Comparison of ENCODE assay signal across 15 cellular contexts in genomic region chr11:34585304-34585869, GRCh38. TPM values are rescaled to one million over a fixed set of nuclear protein-coding genes. Genes with fewer than 3 reads are reported as not detected.
DNase-seq lines count a peak whose midpoint lies in the region; ATAC-seq, FAIRE-seq and TF ChIP-seq lines count a peak whose summit lies in the region.
"Had no signal": no experiment of that assay in that cellular context is flagged by ENCODE, and none has a peak within 500 bp of the region (broad histone marks: within the 10 kb centered on the region; RNA-seq: fewer than 3 reads in every experiment).

No MANE protein-coding gene starts in this region.

- H3K4me1 Mint-ChIP-seq in Calu3 (ENCODE audit: low read depth, unreplicated experiment) = peaks cover 70% of the 10 kb centered on the region
- peaks cover 17% of the 10 kb centered on the region for H3K4me1 Mint-ChIP-seq in neural progenitor cell
- H3K4me1 Mint-ChIP-seq: activated CD4-positive, alpha-beta memory T cell treated with anti-CD3 and anti-CD28 coated beads, Interleukin-2, amount 10 ng/mL, durations not matched to agents 7 days and 5 days had no signal

- H3F3A ChIP-seq in neural progenitor cell (ENCODE audit: low read depth) = peaks cover 8% of the 10 kb centered on the region

- H3K9ac ChIP-seq in neural progenitor cell = no peak overlapping the region

- no peaks in the 10 kb centered on the region for H3K9me3 Mint-ChIP-seq in Calu3 (ENCODE audit: low read depth, unreplicated experiment)
- peaks cover 6% of the 10 kb centered on the region for H3K9me3 Mint-ChIP-seq in neural progenitor cell
- H3K9me3 Mint-ChIP-seq: activated CD4-positive, alpha-beta memory T cell treated with anti-CD3 and anti-CD28 coated beads, Interleukin-2, amount 10 ng/mL, durations not matched to agents 7 days and 5 days; T-helper 2 cell treated with Interferon-gamma antibody and Interleukin-4, amounts not matched to agents 5 μg/mL and 100 μg/mL, for 36 hours had no signal

- H3K4me3 ChIP-seq in bronchial epithelial cell (ENCODE audit: low read depth, low read length) (no peak overlapping the region), neural progenitor cell (no peak overlapping the region)
- H3K4me3 ChIP-seq: vagina had no signal

- H3K4me1 ChIP-seq in neural progenitor cell = peaks cover 25% of the 10 kb centered on the region

- H3K36me3 Mint-ChIP-seq in Calu3 (ENCODE audit: insufficient read depth, unreplicated experiment) (no peaks in the 10 kb centered on the region), neural progenitor cell (no peaks in the 10 kb centered on the region)

- peak overlapping the region; percentile 16 for H3K4me3 Mint-ChIP-seq in Calu3 (ENCODE audit: low read depth, unreplicated experiment)
- H3K4me3 Mint-ChIP-seq in neural progenitor cell = no peak overlapping the region
- H3K4me3 Mint-ChIP-seq: activated CD4-positive, alpha-beta memory T cell treated with anti-CD3 and anti-CD28 coated beads, Interleukin-2, amount 10 ng/mL, durations not matched to agents 7 days and 5 days; T-helper 2 cell treated with Interferon-gamma antibody and Interleukin-4, amounts not matched to agents 5 μg/mL and 100 μg/mL, for 36 hours had no signal

- H3K27ac Mint-ChIP-seq in Calu3 (ENCODE audit: unreplicated experiment) = peak overlapping the region; percentile 46
- no peak overlapping the region for H3K27ac Mint-ChIP-seq in neural progenitor cell
- H3K27ac Mint-ChIP-seq: activated CD4-positive, alpha-beta memory T cell treated with anti-CD3 and anti-CD28 coated beads, Interleukin-2, amount 10 ng/mL, durations not matched to agents 7 days and 5 days; T-helper 2 cell treated with Interferon-gamma antibody and Interleukin-4, amounts not matched to agents 5 μg/mL and 100 μg/mL, for 36 hours had no signal

- no peak for FAIRE-seq in bronchial epithelial cell (lab: Jason Lieb, UNC)

- H3K4me2 ChIP-seq in neural progenitor cell = peak overlapping the region; percentile 58

- DNase-seq in Calu3 (no peak), bronchial epithelial cell (ENCODE audit: low read depth) (peak; percentile 83), neural progenitor cell (ENCODE audit: low spot score) (no peak), DMS 273 (lab: John Stamatoyannopoulos, UW; ENCODE audit: unreplicated experiment) (no peak), 8988T (no peak), T1000 (lab: John Stamatoyannopoulos, UW) (no peak)
- no peak for DNase-seq in stimulated activated CD8-positive, alpha-beta memory T cell treated with anti-CD3 and anti-CD28 coated beads, Interleukin-4, amount 100 ng/mL, for 48 hours
- DNase-seq: activated CD4-positive, alpha-beta memory T cell treated with anti-CD3 and anti-CD28 coated beads, Interleukin-2, amount 10 ng/mL, durations not matched to agents 7 days and 5 days; cerebellar nuclear complex; islet precursor cell; NCI-H2107 had no signal

- H4K20me1 ChIP-seq in neural progenitor cell (ENCODE audit: low read depth) = no peaks in the 10 kb centered on the region

- H2AFZ ChIP-seq in neural progenitor cell (replicated peaks) = peak overlapping the region; percentile 85

- H3K36me3 ChIP-seq in bronchial epithelial cell (ENCODE audit: control insufficient read depth, insufficient read depth, low read length) (no peaks in the 10 kb centered on the region), neural progenitor cell (no peaks in the 10 kb centered on the region)
- H3K36me3 ChIP-seq: neutrophil, vagina had no signal

- no peaks in the 10 kb centered on the region for H3K9me3 ChIP-seq in neural progenitor cell (ENCODE audit: low read depth)
- H3K9me3 ChIP-seq: neutrophil, vagina had no signal

- peak; percentile 33 for ATAC-seq in HG03039 (IDR thresholded peaks at IDR 0.05; ENCODE audit: unreplicated experiment)

- CTCF ChIA-PET in Calu3 (lab: Charles Lee) = interaction anchor here (0.5 to 2.9 kb wide), 12 partner anchors 15 to 307 kb away, joined by 3 to 18 read pairs (median 5); partner anchors contain the start of gene EHF

- intact Hi-C loops in Calu3 (cut with micrococcal nuclease; ENCODE audit: unreplicated experiment) = loop anchor here (5.0 kb wide), 1 partner anchor 73 kb away; the partner anchor contains the start of gene ELF5

- no peaks in the 10 kb centered on the region for H3K27me3 Mint-ChIP-seq in Calu3 (ENCODE audit: unreplicated experiment)
- peaks cover 2% of the 10 kb centered on the region for H3K27me3 Mint-ChIP-seq in neural progenitor cell (ENCODE audit: insufficient read depth, low read depth)

- H3K27me3 ChIP-seq in bronchial epithelial cell (ENCODE audit: control insufficient read depth, insufficient read depth, low read length) (no peaks in the 10 kb centered on the region), neural progenitor cell (no peaks in the 10 kb centered on the region)
- H3K27me3 ChIP-seq: vagina had no signal

- H3K79me2 ChIP-seq in neural progenitor cell (ENCODE audit: low read depth) = no peaks in the 10 kb centered on the region

- peak overlapping the region; percentile 23 for H3K27ac ChIP-seq in neural progenitor cell
- H3K27ac ChIP-seq: neutrophil had no signal

- no TSS peak for BruUV-seq in Calu3 (replicated peaks; lab: Mats Ljungman, UMichigan)

- no peak for TF ChIP-seq CTCF in Calu3 (IDR thresholded peaks at IDR 0.05; ENCODE audit: unreplicated experiment)
- no peak for TF ChIP-seq CTCF in bronchial epithelial cell (IDR thresholded peaks at IDR 0.05; ENCODE audit: insufficient read depth, low read length, severe bottlenecking)
- no peak for TF ChIP-seq CTCF in neural progenitor cell (IDR thresholded peaks at IDR 0.05)

RNA-seq across cellular contexts. Expression of gene EHF, which starts 35.5 kb away (rescaled TPM):
- total RNA-seq in Calu3 (2022) = 286 and 299 TPM in 2 replicates
- 239 and 322 TPM in 2 replicates for total RNA-seq in bronchial epithelial cell
- 0.12 TPM in 1 of 2 replicates, not detected in the other for total RNA-seq in neural progenitor cell (ENCODE audit: low replicate concordance)
- total RNA-seq: activated CD4-positive, alpha-beta memory T cell treated with anti-CD3 and anti-CD28 coated beads, Interleukin-2, amount 10 ng/mL, durations not matched to agents 7 days and 5 days had no signal

Comparison
In these comparisons a context has a peak if more than half of its experiments do, and no peak if none do; other contexts are left out.
1. RNA of gene EHF, which starts 35.5 kb away (total RNA-seq): 286 to 299 TPM in Calu3 and 239 to 322 TPM in bronchial epithelial cell; 0.12 TPM in neural progenitor cell; every median in the first group is over 100 times any median in the second.